ENCODE assay signal across 1 cellular context in the genomic region with DNA sequence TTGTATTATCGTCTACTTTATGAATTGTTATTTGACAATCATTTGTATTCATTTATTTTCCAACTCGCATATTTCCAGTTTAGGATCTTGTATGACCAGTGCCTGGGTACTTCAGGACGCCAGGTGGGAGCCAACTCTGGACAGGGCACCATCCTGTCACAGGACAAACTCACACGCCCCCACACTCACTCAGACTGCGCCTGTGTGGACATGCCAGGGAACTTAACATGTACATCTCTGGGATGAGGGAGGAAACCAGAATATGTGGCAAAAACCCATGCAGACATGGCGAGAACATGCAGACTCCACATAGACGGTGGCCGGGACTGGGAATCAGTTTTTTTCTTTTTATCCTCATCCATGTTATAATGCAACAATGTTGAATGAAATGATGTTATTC.
TF ChIP-seq lines count a peak whose summit lies in the region.

No MANE protein-coding gene starts in this region.

TF ChIP-seq in GM12878, 131 proteins besides CTCF, POLR2A, EP300 and RAD21:
- no peak for TF ChIP-seq SREBF2 (IDR thresholded peaks at IDR 0.05; ENCODE audit: low read length)
- TF ChIP-seq, protein P1, sequence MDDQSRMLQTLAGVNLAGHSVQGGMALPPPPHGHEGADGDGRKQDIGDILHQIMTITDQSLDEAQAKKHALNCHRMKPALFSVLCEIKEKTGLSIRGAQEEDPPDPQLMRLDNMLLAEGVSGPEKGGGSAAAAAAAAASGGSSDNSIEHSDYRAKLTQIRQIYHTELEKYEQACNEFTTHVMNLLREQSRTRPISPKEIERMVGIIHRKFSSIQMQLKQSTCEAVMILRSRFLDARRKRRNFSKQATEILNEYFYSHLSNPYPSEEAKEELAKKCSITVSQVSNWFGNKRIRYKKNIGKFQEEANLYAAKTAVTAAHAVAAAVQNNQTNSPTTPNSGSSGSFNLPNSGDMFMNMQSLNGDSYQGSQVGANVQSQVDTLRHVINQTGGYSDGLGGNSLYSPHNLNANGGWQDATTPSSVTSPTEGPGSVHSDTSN (IDR thresholded peaks at IDR 0.05; ENCODE audit: insufficient replicate concordance, low read depth, low read length) = no peak
TF ChIP-seq in GM12878: peak in this region for 0.
